ENCODE assay signal across 10 cellular contexts in genomic region chr9:113511856-113512761, GRCh38. TPM values are rescaled to one million over a fixed set of nuclear protein-coding genes. Genes with fewer than 3 reads are reported as not detected.
A peak's percentile ranks its signal among the peaks of the same experiment; 100 is the strongest.
DNase-seq lines count a peak whose midpoint lies in the region; ATAC-seq and TF ChIP-seq lines count a peak whose summit lies in the region.
"Had no signal": no experiment of that assay in that cellular context is flagged by ENCODE, and none has a peak within 500 bp of the region (broad histone marks: within the 10 kb centered on the region; RNA-seq: fewer than 3 reads in every experiment).

No MANE protein-coding gene starts in this region.

- BruUV-seq in mammary epithelial cell (replicated peaks; lab: Mats Ljungman, UMichigan), result no TSS peak
- BruUV-seq in MCF 10A (replicated peaks; lab: Mats Ljungman, UMichigan), result no TSS peak

- H3K4me2 ChIP-seq in mammary epithelial cell (ENCODE audit: insufficient read depth, low read depth, low read length), result no peak overlapping the region

- no peak overlapping the region for H2AFZ ChIP-seq in mammary epithelial cell (ENCODE audit: low read depth, low read length)

- no peaks in the 10 kb centered on the region for H3K27me3 ChIP-seq in mammary epithelial cell (ENCODE audit: insufficient read depth, low read length)

- intact Hi-C loops in mammary epithelial cell (cut with micrococcal nuclease) (no loop called here), MCF 10A (cut with micrococcal nuclease) (no loop called here), posterior vena cava (cut with DNase I) (no loop called here)

- peaks cover 5% of the 10 kb centered on the region for H3K4me1 Mint-ChIP-seq in MCF 10A (ENCODE audit: insufficient read depth, unreplicated experiment)

- no peaks in the 10 kb centered on the region for H3K36me3 ChIP-seq in mammary epithelial cell (ENCODE audit: insufficient read depth, low read length)

- no peaks in the 10 kb centered on the region for H3K27me3 Mint-ChIP-seq in MCF 10A (ENCODE audit: insufficient read depth, unreplicated experiment)

- dilution Hi-C loops in mammary epithelial cell (cut with HindIII; ENCODE audit: low sequenced_read_pairs), result loop anchor here (5.0 kb wide), 1 partner anchor 85 kb away; no protein-coding TSS in a partner anchor

- H3K27ac Mint-ChIP-seq in MCF 10A (ENCODE audit: low read depth, unreplicated experiment), result no peak overlapping the region

- no peak overlapping the region for H3K27ac ChIP-seq in mammary epithelial cell (ENCODE audit: insufficient read depth, low read depth, low read length)
- H3K27ac ChIP-seq: 22Rv1, VCaP had no signal

- no peaks in the 10 kb centered on the region for H4K20me1 ChIP-seq in mammary epithelial cell (ENCODE audit: insufficient read depth, low read length)

- DNase-seq in mammary epithelial cell (peak; percentile 3), MCF 10A (ENCODE audit: unreplicated experiment) (no peak), epithelial cell of esophagus (ENCODE audit: low read depth) (peak; percentile 22), foreskin fibroblast (no peak), posterior vena cava (ENCODE audit: low spot score) (no peak)
- DNase-seq in activated CD4-positive, alpha-beta T cell treated with anti-CD3 and anti-CD28 coated beads, Interleukin-2, amount 50 U/mL, for 1 hour, result peak; percentile 48
- DNase-seq in stimulated activated CD8-positive, alpha-beta memory T cell treated with anti-CD3 and anti-CD28 coated beads, Interleukin-4, amount 100 ng/mL, for 24 hours (ENCODE audit: low read depth), result peak; percentile 74

- no peaks in the 10 kb centered on the region for H3K9me3 Mint-ChIP-seq in MCF 10A (ENCODE audit: unreplicated experiment)

- no peaks in the 10 kb centered on the region for H3K36me3 Mint-ChIP-seq in MCF 10A (ENCODE audit: insufficient read depth, unreplicated experiment)

- TF ChIP-seq CTCF in mammary epithelial cell (conservative IDR thresholded peaks at IDR 0.05 in 1 of 2, IDR thresholded peaks at IDR 0.05 in 1 of 2; ENCODE audit: extremely low read depth in 1 of 2, insufficient read depth in 1 of 2, low read depth in 1 of 2, low read length in 2 of 2), result no peak
- TF ChIP-seq CTCF in MCF 10A (IDR thresholded peaks at IDR 0.05; ENCODE audit: unreplicated experiment), result no peak
- TF ChIP-seq CTCF in epithelial cell of esophagus (IDR thresholded peaks at IDR 0.05; ENCODE audit: insufficient read depth, low read depth, low read length, missing control alignments), result no peak
- TF ChIP-seq CTCF in foreskin fibroblast (IDR thresholded peaks at IDR 0.05; ENCODE audit: low read depth, low read length), result no peak

- no peak overlapping the region for H3K9ac ChIP-seq in mammary epithelial cell (ENCODE audit: insufficient read depth, low read length)

- H3K79me2 ChIP-seq in mammary epithelial cell (ENCODE audit: insufficient read depth, low read length), result no peaks in the 10 kb centered on the region

- ATAC-seq in HG03565 (IDR thresholded peaks at IDR 0.05; ENCODE audit: unreplicated experiment), result peak; percentile 50

- CTCF ChIA-PET in mammary epithelial cell (lab: Charles Lee; ENCODE audit: low non-redundant PET), result no interaction called here
- CTCF ChIA-PET in MCF 10A (lab: Yijun Ruan, JAX), result interaction anchor here (0.7 kb wide), 1 partner anchor 146 kb away, joined by 4 read pairs; no protein-coding TSS in a partner anchor

- peaks cover 4% of the 10 kb centered on the region for H3K4me1 ChIP-seq in mammary epithelial cell (ENCODE audit: insufficient read depth, low read length)

- WGBS in mammary epithelial cell (ENCODE audit: low coverage, missing lambda C conversion rate), result 89% methylated on average over 9 of the region's 10 CpGs

- POLR2A ChIA-PET in MCF 10A (lab: Yijun Ruan, JAX), result no interaction called here

- no peak overlapping the region for H3K4me3 Mint-ChIP-seq in MCF 10A (ENCODE audit: unreplicated experiment)

- in situ Hi-C loops in mammary epithelial cell (cut with MboI; ENCODE audit: low sequenced_read_pairs in 2 of 2), result no loop called here

- H3K4me3 ChIP-seq in mammary epithelial cell (replicated peaks in 1 of 3; ENCODE audit: insufficient read depth in 1 of 3, low read depth in 2 of 3, low read length in 3 of 3) (no peak overlapping the region), epithelial cell of esophagus (ENCODE audit: low read length) (no peak overlapping the region), foreskin fibroblast (ENCODE audit: low read depth in 1 of 2, low read length in 2 of 2) (no peak overlapping the region)

- no peaks in the 10 kb centered on the region for H3K9me3 ChIP-seq in mammary epithelial cell (replicated peaks; ENCODE audit: insufficient read depth, low read length)

RNA-seq across cellular contexts. Expression of gene RGS3, which starts 48.6 kb away (rescaled TPM):
- total RNA-seq in mammary epithelial cell, result 10 to 100 TPM; 52.2 to 63.5 TPM
- polyA plus RNA-seq in mammary epithelial cell, result 48.0 TPM
- 48.2 TPM for polyA minus RNA-seq in mammary epithelial cell
- total RNA-seq in MCF 10A (2022), result 32.1 and 34.8 TPM in 2 replicates
- 10 to 100 TPM; 66.2 to 71.4 TPM for total RNA-seq in posterior vena cava

Comparison
In these comparisons a context has a peak if more than half of its experiments do, and no peak if none do; other contexts are left out.
1. DNase-seq: peak in mammary epithelial cell (single experiment), activated CD4-positive, alpha-beta T cell treated with anti-CD3 and anti-CD28 coated beads, Interleukin-2, amount 50 U/mL, for 1 hour (single experiment), epithelial cell of esophagus (single experiment) and stimulated activated CD8-positive, alpha-beta memory T cell treated with anti-CD3 and anti-CD28 coated beads, Interleukin-4, amount 100 ng/mL, for 24 hours (single experiment); none in MCF 10A (single experiment), foreskin fibroblast (0 of 2) and posterior vena cava (single experiment).